ENCODE assay signal across 8 cellular contexts in the genomic region with DNA sequence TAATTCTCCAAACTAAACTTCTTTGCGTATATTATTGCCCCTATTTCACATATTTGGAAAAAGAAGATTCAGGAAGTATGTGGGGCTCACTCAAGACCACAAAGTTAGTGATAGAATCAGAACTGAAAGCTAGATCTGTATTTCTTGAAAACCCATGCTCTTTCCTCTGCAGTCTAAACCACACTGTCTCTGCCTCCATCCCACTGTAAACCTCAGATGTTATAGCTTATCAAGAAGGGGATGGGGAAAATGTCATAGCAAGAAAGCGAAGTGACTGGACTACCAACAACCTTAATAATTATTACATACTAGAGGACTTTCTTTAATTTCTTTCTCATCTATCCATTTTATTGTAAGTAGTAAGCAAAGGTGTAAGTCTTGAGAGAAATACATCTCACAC.
DNase-seq lines count a peak whose midpoint lies in the region; ATAC-seq and TF ChIP-seq lines count a peak whose summit lies in the region.

No MANE protein-coding gene starts in this region.

- POLR2A ChIA-PET in activated CD4-positive, alpha-beta T cell treated with anti-CD3 and anti-CD28 coated beads, Interleukin-2, amount 10 ng/mL, durations not matched to agents 7 days and 5 days (lab: Charles Lee), result no interaction called here

- H3K36me3 ChIP-seq in OCI-LY3 (replicated peaks; ENCODE audit: low read depth, low read length), result no peaks in the 10 kb centered on the region
- no peaks in the 10 kb centered on the region for H3K36me3 ChIP-seq in smooth muscle cell (ENCODE audit: low read depth)

- peak overlapping the region; percentile 84 for H3K4me2 ChIP-seq in OCI-LY3 (ENCODE audit: low read length)
- peak overlapping the region; percentile 47 for H3K4me2 ChIP-seq in smooth muscle cell

- H3K9ac ChIP-seq in OCI-LY3 (ENCODE audit: low read length) (peak overlapping the region; percentile 73), smooth muscle cell (ENCODE audit: low read depth) (no peak overlapping the region)

- H3K4me1 ChIP-seq in OCI-LY3 (ENCODE audit: low read length) (peaks cover 96% of the 10 kb centered on the region), smooth muscle cell (ENCODE audit: low read depth) (peaks cover 19% of the 10 kb centered on the region)

- H3K9me3 ChIP-seq in OCI-LY3 (ENCODE audit: insufficient read depth, low read length), result no peaks in the 10 kb centered on the region
- no peaks in the 10 kb centered on the region for H3K9me3 ChIP-seq in smooth muscle cell (replicated peaks; ENCODE audit: low read depth)

- CTCF ChIA-PET in activated CD4-positive, alpha-beta T cell treated with anti-CD3 and anti-CD28 coated beads, Interleukin-2, amount 10 ng/mL, durations not matched to agents 7 days and 5 days (lab: Charles Lee), result interaction anchor here (0.6 to 3.7 kb wide), 9 partner anchors 16 to 1140 kb away, joined by 3 to 21 read pairs (median 5); no protein-coding TSS in a partner anchor

- H2AFZ ChIP-seq in OCI-LY3 (ENCODE audit: low read depth, low read length), result no peak overlapping the region
- H2AFZ ChIP-seq in smooth muscle cell (ENCODE audit: low read depth), result no peak overlapping the region

- 55% methylated on average over 2 of the region's 2 CpGs for WGBS in smooth muscle cell (ENCODE audit: low lambda C conversion rate)

- peaks cover 16% of the 10 kb centered on the region for H3K79me2 ChIP-seq in OCI-LY3 (ENCODE audit: low read length)
- no peaks in the 10 kb centered on the region for H3K79me2 ChIP-seq in smooth muscle cell (ENCODE audit: low read depth)

- peaks cover 23% of the 10 kb centered on the region for H3F3A ChIP-seq in smooth muscle cell (ENCODE audit: low read depth)

- ATAC-seq in HG02678 (IDR thresholded peaks at IDR 0.05; ENCODE audit: unreplicated experiment), result peak; percentile 75

- H3K36me3 Mint-ChIP-seq in activated CD4-positive, alpha-beta T cell treated with anti-CD3 and anti-CD28 coated beads, Interleukin-2, amount 10 ng/mL, durations not matched to agents 7 days and 5 days (ENCODE audit: low read depth), result peaks cover 11% of the 10 kb centered on the region
- no peaks in the 10 kb centered on the region for H3K36me3 Mint-ChIP-seq in HFFc6 (ENCODE audit: low read depth)

- H3K27me3 Mint-ChIP-seq in activated CD4-positive, alpha-beta T cell treated with anti-CD3 and anti-CD28 coated beads, Interleukin-2, amount 10 ng/mL, durations not matched to agents 7 days and 5 days, result no peaks in the 10 kb centered on the region
- peaks cover 4% of the 10 kb centered on the region; the same call in 1 of the 2 replicates for H3K27me3 Mint-ChIP-seq in HFFc6 (ENCODE audit: insufficient read depth)

- H3K9me3 Mint-ChIP-seq in activated CD4-positive, alpha-beta T cell treated with anti-CD3 and anti-CD28 coated beads, Interleukin-2, amount 10 ng/mL, durations not matched to agents 7 days and 5 days, result peaks cover 6% of the 10 kb centered on the region
- no peaks in the 10 kb centered on the region for H3K9me3 Mint-ChIP-seq in HFFc6

- peak overlapping the region; percentile 41 for H3K4me3 ChIP-seq in OCI-LY3 (ENCODE audit: low read length)
- H3K4me3 ChIP-seq in smooth muscle cell, result no peak overlapping the region

- H4K20me1 ChIP-seq in OCI-LY3 (ENCODE audit: insufficient read depth, low read length), result no peaks in the 10 kb centered on the region
- no peaks in the 10 kb centered on the region for H4K20me1 ChIP-seq in smooth muscle cell (ENCODE audit: low read depth)

- peak overlapping the region; percentile 64 for H3K4me3 Mint-ChIP-seq in activated CD4-positive, alpha-beta T cell treated with anti-CD3 and anti-CD28 coated beads, Interleukin-2, amount 10 ng/mL, durations not matched to agents 7 days and 5 days
- H3K4me3 Mint-ChIP-seq in HFFc6, result no peak overlapping the region

- H3K27me3 ChIP-seq in OCI-LY3 (ENCODE audit: low read depth, low read length) (no peaks in the 10 kb centered on the region), smooth muscle cell (ENCODE audit: low read depth) (no peaks in the 10 kb centered on the region)

- H3K27ac ChIP-seq in OCI-LY3 (ENCODE audit: low read length) (peak overlapping the region; percentile 100), smooth muscle cell (ENCODE audit: low read depth) (peak overlapping the region; percentile 93)

- DNase-seq in activated CD4-positive, alpha-beta T cell treated with anti-CD3 and anti-CD28 coated beads, Interleukin-2, amount 10 ng/mL, durations not matched to agents 7 days and 5 days, result peak; percentile 56
- DNase-seq in activated CD4-positive, alpha-beta T cell treated with anti-CD3 and anti-CD28 coated beads for 1 hour, result no peak
- DNase-seq in smooth muscle cell (lab: John Stamatoyannopoulos, UW; ENCODE audit: unreplicated experiment) (no peak), HFFc6 (no peak), AG08396 (ENCODE audit: low spot score) (no peak), pons (ENCODE audit: low spot score) (no peak)

- TF ChIP-seq CTCF in OCI-LY3 (IDR thresholded peaks at IDR 0.05; ENCODE audit: low read depth, low read length) (no peak), smooth muscle cell (IDR thresholded peaks at IDR 0.05; ENCODE audit: borderline replicate concordance, insufficient read depth, poor library complexity, severe bottlenecking) (no peak), HFFc6 (IDR thresholded peaks at IDR 0.05) (no peak)

- H3K4me1 Mint-ChIP-seq in activated CD4-positive, alpha-beta T cell treated with anti-CD3 and anti-CD28 coated beads, Interleukin-2, amount 10 ng/mL, durations not matched to agents 7 days and 5 days, result peaks cover 94% of the 10 kb centered on the region
- H3K4me1 Mint-ChIP-seq in HFFc6 (ENCODE audit: low read depth), result peaks cover 58% of the 10 kb centered on the region

- H3K27ac Mint-ChIP-seq in activated CD4-positive, alpha-beta T cell treated with anti-CD3 and anti-CD28 coated beads, Interleukin-2, amount 10 ng/mL, durations not matched to agents 7 days and 5 days, result peak overlapping the region; percentile 88
- H3K27ac Mint-ChIP-seq in HFFc6, result no peak overlapping the region
